ENCODE assay signal across 22 cellular contexts in the genomic region with DNA sequence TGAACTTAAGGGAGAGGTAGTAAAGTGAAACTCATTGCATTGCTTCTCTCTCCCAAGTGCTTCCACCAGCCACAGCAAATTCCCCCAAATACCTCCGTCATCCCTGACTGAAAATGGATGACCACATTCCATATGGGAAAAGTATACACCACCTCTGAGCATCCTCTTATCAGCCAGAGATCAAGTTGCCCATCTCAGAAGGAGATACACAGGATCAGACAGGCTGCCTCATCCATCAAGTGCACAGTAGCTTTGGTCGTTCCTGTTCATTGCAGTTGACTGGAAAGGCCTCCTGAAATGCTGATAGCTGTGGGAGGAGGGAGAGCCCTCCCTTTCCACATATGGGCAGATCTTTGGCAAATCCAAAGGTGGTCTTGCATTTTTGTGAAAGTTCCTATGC.
"Had no signal": no experiment of that assay in that cellular context is flagged by ENCODE, and none has a peak within 500 bp of the region (broad histone marks: within the 10 kb centered on the region; RNA-seq: fewer than 3 reads in every experiment).

No MANE protein-coding gene starts in this region.

- ATAC-seq: naive thymus-derived CD8-positive, alpha-beta T cell; natural killer cell treated with Interleukin-12 subunit alpha and Interleukin-12 subunit beta and Interleukin-15 and Interleukin-18, amount 100 ng/mL, for 72 hours; psoas muscle; right cardiac atrium; right lobe of liver; stimulated activated effector memory CD8-positive, alpha-beta T cell treated with anti-CD3 and anti-CD28 coated beads, Interleukin-12 subunit alpha, Interleukin-12 subunit beta, amount 100 ng/mL, for 72 hours; stimulated activated naive B cell treated with anti-CD40 and anti-IgM and Interleukin-4, amounts not matched to agents 10 μg/mL and 1 μg/mL and 100 μg/mL, for 72 hours had no signal

- H3K36me3 Mint-ChIP-seq: naive thymus-derived CD8-positive, alpha-beta T cell; natural killer cell treated with Interleukin-12 subunit alpha and Interleukin-12 subunit beta and Interleukin-15 and Interleukin-18, amount 100 ng/mL, for 72 hours; neural progenitor cell; stimulated activated effector memory CD8-positive, alpha-beta T cell treated with anti-CD3 and anti-CD28 coated beads, Interleukin-12 subunit alpha, Interleukin-12 subunit beta, amount 100 ng/mL, for 72 hours; stimulated activated naive B cell treated with anti-CD40 and anti-IgM and Interleukin-4, amounts not matched to agents 10 μg/mL and 1 μg/mL and 100 μg/mL, for 72 hours had no signal

- H3K4me3 Mint-ChIP-seq: naive thymus-derived CD8-positive, alpha-beta T cell; natural killer cell treated with Interleukin-12 subunit alpha and Interleukin-12 subunit beta and Interleukin-15 and Interleukin-18, amount 100 ng/mL, for 72 hours; neural progenitor cell; stimulated activated effector memory CD8-positive, alpha-beta T cell treated with anti-CD3 and anti-CD28 coated beads, Interleukin-12 subunit alpha, Interleukin-12 subunit beta, amount 100 ng/mL, for 72 hours; stimulated activated naive B cell treated with anti-CD40 and anti-IgM and Interleukin-4, amounts not matched to agents 10 μg/mL and 1 μg/mL and 100 μg/mL, for 72 hours; stimulated activated naive CD8-positive, alpha-beta T cell treated with anti-CD3 and anti-CD28 coated beads, Interleukin-15, Interleukin-2, amounts not matched to agents 100 ng/mL and 50 ng/mL, for 24 hours had no signal

- H3K9me3 Mint-ChIP-seq: natural killer cell treated with Interleukin-12 subunit alpha and Interleukin-12 subunit beta and Interleukin-15 and Interleukin-18, amount 100 ng/mL, for 72 hours; neural progenitor cell; stimulated activated effector memory CD8-positive, alpha-beta T cell treated with anti-CD3 and anti-CD28 coated beads, Interleukin-12 subunit alpha, Interleukin-12 subunit beta, amount 100 ng/mL, for 72 hours; stimulated activated naive CD8-positive, alpha-beta T cell treated with anti-CD3 and anti-CD28 coated beads, Interleukin-15, Interleukin-2, amounts not matched to agents 100 ng/mL and 50 ng/mL, for 24 hours had no signal

- H3K27ac Mint-ChIP-seq: naive thymus-derived CD8-positive, alpha-beta T cell; natural killer cell treated with Interleukin-12 subunit alpha and Interleukin-12 subunit beta and Interleukin-15 and Interleukin-18, amount 100 ng/mL, for 72 hours; neural progenitor cell; stimulated activated effector memory CD8-positive, alpha-beta T cell treated with anti-CD3 and anti-CD28 coated beads, Interleukin-12 subunit alpha, Interleukin-12 subunit beta, amount 100 ng/mL, for 72 hours; stimulated activated naive B cell treated with anti-CD40 and anti-IgM and Interleukin-4, amounts not matched to agents 10 μg/mL and 1 μg/mL and 100 μg/mL, for 72 hours; stimulated activated naive CD8-positive, alpha-beta T cell treated with anti-CD3 and anti-CD28 coated beads, Interleukin-15, Interleukin-2, amounts not matched to agents 100 ng/mL and 50 ng/mL, for 24 hours had no signal

- H3K4me1 Mint-ChIP-seq: naive thymus-derived CD8-positive, alpha-beta T cell; neural progenitor cell; stimulated activated effector memory CD8-positive, alpha-beta T cell treated with anti-CD3 and anti-CD28 coated beads, Interleukin-12 subunit alpha, Interleukin-12 subunit beta, amount 100 ng/mL, for 72 hours had no signal

- DNase-seq: naive thymus-derived CD8-positive, alpha-beta T cell; occipital lobe; ovary; psoas muscle; right cardiac atrium; right lobe of liver; sigmoid colon; small intestine; stimulated activated CD4-positive, alpha-beta T cell treated with anti-CD3 and anti-CD28 coated beads, Interleukin-15, amount 100 ng/mL, for 24 hours; stimulated activated CD4-positive, alpha-beta T cell treated with anti-CD3 and anti-CD28 coated beads, Interleukin-2, amount 100 ng/mL, for 24 hours; stimulated activated CD4-positive, alpha-beta T cell treated with anti-CD3 and anti-CD28 coated beads, Interleukin-2, amount 100 ng/mL, for 48 hours; stimulated activated CD4-positive, alpha-beta T cell treated with anti-CD3 and anti-CD28 coated beads, Interleukin-4, amount 100 ng/mL, for 24 hours; stimulated activated naive B cell treated with anti-CD40 and anti-IgM and Interleukin-4, amounts not matched to agents 10 μg/mL and 1 μg/mL and 100 μg/mL, for 72 hours; stimulated activated naive CD4-positive, alpha-beta T cell treated with Interleukin-2 at 50 U/mL for 16 hours; stomach; thyroid gland; trophoblast cell; upper lobe of left lung had no signal
